19 cellular contexts compared by ENCODE assay signal in genomic region chr17:30396129-30396528, GRCh38.
"Had no signal": no experiment of that assay in that cellular context is flagged by ENCODE, and none has a peak within 500 bp of the region (broad histone marks: within the 10 kb centered on the region; RNA-seq: fewer than 3 reads in every experiment).

No MANE protein-coding gene starts in this region.

- H3K9me3 ChIP-seq: adrenal gland, esophagus squamous epithelium, prostate gland, thoracic aorta had no signal

- H3K4me3 Mint-ChIP-seq: activated CD4-positive, alpha-beta T cell treated with anti-CD3 and anti-CD28 coated beads for 36 hours; activated T-helper 1 cell treated with anti-CD3 and anti-CD28 coated beads, Interleukin-12 subunit alpha, Interleukin-12 subunit beta, Interleukin-2, Interleukin-4 antibody, amounts not matched to agents 30 ng/mL and 10 ng/mL and 1 ng/mL, durations not matched to agents 14 hours and 24 hours and 36 hours; dendritic cell treated with granulocyte-macrophage colony-stimulating factor and Interleukin-4, amounts not matched to agents 40 ng/mL and 50 ng/mL, for 4 days; T-helper 1 cell treated with Interleukin-12 subunit alpha and Interleukin-12 subunit beta and Interleukin-4 antibody, amounts not matched to agents 30 μg/mL and 1 μg/mL, for 36 hours had no signal

- H3K27me3 Mint-ChIP-seq: activated CD4-positive, alpha-beta T cell treated with anti-CD3 and anti-CD28 coated beads for 36 hours; dendritic cell treated with granulocyte-macrophage colony-stimulating factor and Interleukin-4, amounts not matched to agents 40 ng/mL and 50 ng/mL, for 4 days had no signal

- H3K27ac Mint-ChIP-seq: activated CD4-positive, alpha-beta T cell treated with anti-CD3 and anti-CD28 coated beads for 36 hours; activated naive CD4-positive, alpha-beta T cell treated with anti-CD3 and anti-CD28 coated beads, Interleukin-2, amount 50 U/mL, for 72 hours; activated T-helper 1 cell treated with anti-CD3 and anti-CD28 coated beads, Interleukin-12 subunit alpha, Interleukin-12 subunit beta, Interleukin-2, Interleukin-4 antibody, amounts not matched to agents 30 ng/mL and 10 ng/mL and 1 ng/mL, durations not matched to agents 14 hours and 24 hours and 36 hours; dendritic cell treated with granulocyte-macrophage colony-stimulating factor and Interleukin-4, amounts not matched to agents 40 ng/mL and 50 ng/mL, for 4 days; T-helper 1 cell treated with Interleukin-12 subunit alpha and Interleukin-12 subunit beta and Interleukin-4 antibody, amounts not matched to agents 30 μg/mL and 1 μg/mL, for 36 hours had no signal

- H3K9me3 Mint-ChIP-seq: activated naive CD4-positive, alpha-beta T cell treated with anti-CD3 and anti-CD28 coated beads, Interleukin-2, amount 50 U/mL, for 72 hours; activated T-helper 1 cell treated with anti-CD3 and anti-CD28 coated beads, Interleukin-12 subunit alpha, Interleukin-12 subunit beta, Interleukin-2, Interleukin-4 antibody, amounts not matched to agents 30 ng/mL and 10 ng/mL and 1 ng/mL, durations not matched to agents 14 hours and 24 hours and 36 hours; T-helper 1 cell treated with Interleukin-12 subunit alpha and Interleukin-12 subunit beta and Interleukin-4 antibody, amounts not matched to agents 30 μg/mL and 1 μg/mL, for 36 hours had no signal

- H3K27ac ChIP-seq: adrenal gland, esophagus squamous epithelium, prostate gland, thoracic aorta had no signal

- DNase-seq: activated CD4-positive, alpha-beta T cell treated with anti-CD3 and anti-CD28 coated beads for 36 hours; activated CD4-positive, alpha-beta T cell treated with anti-CD3 and anti-CD28 coated beads, Interleukin-2, amount 50 U/mL, for 48 hours; activated gamma-delta T cell treated with Interleukin-2 at 50 U/mL for 16 hours; activated T-cell treated with anti-CD3 and anti-CD28 coated beads for 4 hours; adrenal gland; effector memory CD4-positive, alpha-beta T cell; esophagus squamous epithelium; right cardiac atrium; stimulated activated CD4-positive, alpha-beta T cell treated with anti-CD3 and anti-CD28 coated beads, Interleukin-15, amount 100 ng/mL, for 24 hours; stimulated activated CD4-positive, alpha-beta T cell treated with anti-CD3 and anti-CD28 coated beads, Interleukin-2, amount 100 ng/mL, for 48 hours had no signal

- FAIRE-seq: astrocyte, small intestine had no signal

- H3K4me3 ChIP-seq: adrenal gland, esophagus squamous epithelium, lung, prostate gland, thoracic aorta had no signal

- H3K4me1 ChIP-seq: esophagus squamous epithelium, prostate gland had no signal

- H3K36me3 ChIP-seq: adrenal gland, prostate gland had no signal

- ATAC-seq: activated CD4-positive, alpha-beta T cell treated with anti-CD3 and anti-CD28 coated beads for 36 hours; activated naive CD4-positive, alpha-beta T cell treated with anti-CD3 and anti-CD28 coated beads, Interleukin-2, amount 50 U/mL, for 72 hours; right cardiac atrium had no signal
